8 cellular contexts compared by ENCODE assay signal in genomic region chr17:74768069-74768762, GRCh38. TPM values are rescaled to one million over a fixed set of nuclear protein-coding genes. Genes with fewer than 3 reads are reported as not detected.
A peak's percentile ranks its signal among the peaks of the same experiment; 100 is the strongest.
DNase-seq lines count a peak whose midpoint lies in the region; ATAC-seq, FAIRE-seq and TF ChIP-seq lines count a peak whose summit lies in the region.

No MANE protein-coding gene starts in this region.

- H3K9me1 ChIP-seq in endothelial cell of umbilical vein (replicated peaks; ENCODE audit: control insufficient read depth, extremely low read depth, insufficient read depth, low read length): no peaks in the 10 kb centered on the region

- H3K36me3 ChIP-seq in CD4-positive, CD25-positive, alpha-beta regulatory T cell (ENCODE audit: control insufficient read depth, insufficient read depth, low read length): peaks cover 86% of the 10 kb centered on the region
- peaks cover 3 to 29% of the 10 kb centered on the region in 2 experiments for H3K36me3 ChIP-seq in endothelial cell of umbilical vein (ENCODE audit: control insufficient read depth in 2 of 2, extremely low read depth in 1 of 2, insufficient read depth in 2 of 2, low read length in 2 of 2)
- H3K36me3 ChIP-seq in neuronal stem cell (replicated peaks in 1 of 2; ENCODE audit: control insufficient read depth in 2 of 2, insufficient read depth in 2 of 2, low read length in 2 of 2): peaks cover 26 to 74% of the 10 kb centered on the region in 2 donors
- peaks cover 7% of the 10 kb centered on the region for H3K36me3 ChIP-seq in mesendoderm (ENCODE audit: control insufficient read depth, insufficient read depth, low read length)

- no peak overlapping the region for H3K56ac ChIP-seq in mesendoderm (ENCODE audit: low read length)

- no peak overlapping the region for H3K14ac ChIP-seq in neuronal stem cell (ENCODE audit: low read length)

- H3K79me1 ChIP-seq in neuronal stem cell (ENCODE audit: low read depth, low read length): peaks cover 4% of the 10 kb centered on the region
- H3K79me1 ChIP-seq in mesendoderm (ENCODE audit: low read length): peaks cover 4% of the 10 kb centered on the region

- H3K9me3 ChIP-seq in CD4-positive, CD25-positive, alpha-beta regulatory T cell (ENCODE audit: control insufficient read depth in 2 of 2, low read length in 2 of 2): no peaks in the 10 kb centered on the region
- H3K9me3 ChIP-seq in endothelial cell of umbilical vein (replicated peaks; ENCODE audit: control insufficient read depth, insufficient read depth, low read length): no peaks in the 10 kb centered on the region
- no peaks in the 10 kb centered on the region for H3K9me3 ChIP-seq in neuronal stem cell (replicated peaks in 1 of 2; ENCODE audit: control insufficient read depth in 2 of 2, insufficient read depth in 1 of 2, low read depth in 1 of 2, low read length in 2 of 2)

- no peak overlapping the region for H3K4me3 ChIP-seq in CD4-positive, CD25-positive, alpha-beta regulatory T cell (ENCODE audit: low read depth, low read length)
- H3K4me3 ChIP-seq in endothelial cell of umbilical vein (replicated peaks in 1 of 3; ENCODE audit: insufficient read depth in 1 of 3, low read depth in 1 of 3, low read length in 3 of 3): no peak overlapping the region
- no peak overlapping the region for H3K4me3 ChIP-seq in neuronal stem cell (ENCODE audit: low read length in 2 of 2)
- no peak overlapping the region for H3K4me3 ChIP-seq in mesendoderm (ENCODE audit: low read length)

- H3K4me1 Mint-ChIP-seq in CD4-positive, CD25-positive, alpha-beta regulatory T cell: peaks cover 0 to 41% (median 17%) of the 10 kb centered on the region in 4 donors

- no CpG with 5 or more reads among the region's 17 CpGs for WGBS in neuronal stem cell (ENCODE audit: extremely low coverage in 2 of 2, insufficient read length in 2 of 2, insufficient replicate concordance in 1 of 2), 2 donors
- no CpG with 5 or more reads among the region's 17 CpGs for WGBS in mesendoderm (ENCODE audit: extremely low coverage, insufficient coverage, low lambda C conversion rate)

- no peaks in the 10 kb centered on the region for H3K27me3 ChIP-seq in CD4-positive, CD25-positive, alpha-beta regulatory T cell (ENCODE audit: control insufficient read depth, insufficient read depth, low read length)
- H3K27me3 ChIP-seq in endothelial cell of umbilical vein (ENCODE audit: control insufficient read depth in 2 of 2, insufficient read depth in 2 of 2, low read length in 2 of 2) (no peaks in the 10 kb centered on the region), neuronal stem cell (ENCODE audit: control insufficient read depth in 3 of 3, insufficient read depth in 3 of 3, low read depth in 1 of 3, low read length in 3 of 3) (no peaks in the 10 kb centered on the region), mesendoderm (ENCODE audit: insufficient read depth, low read length, poor library complexity) (no peaks in the 10 kb centered on the region)

- intact Hi-C loops in endothelial cell of umbilical vein (cut with micrococcal nuclease): no loop called here

- no peak overlapping the region for H3K18ac ChIP-seq in neuronal stem cell (ENCODE audit: low read length)
- H3K18ac ChIP-seq in mesendoderm (ENCODE audit: low read length): no peak overlapping the region

- BruUV-seq in endothelial cell of umbilical vein (replicated peaks; lab: Mats Ljungman, UMichigan): no TSS peak

- peaks cover 11% of the 10 kb centered on the region for H3K4me1 ChIP-seq in CD4-positive, CD25-positive, alpha-beta regulatory T cell (ENCODE audit: control insufficient read depth, insufficient read depth, low read length, poor library complexity, severe bottlenecking)
- no peaks in the 10 kb centered on the region for H3K4me1 ChIP-seq in endothelial cell of umbilical vein (ENCODE audit: control insufficient read depth, extremely low read depth, insufficient read depth, low read length)
- peaks cover 16% of the 10 kb centered on the region in 2 donors for H3K4me1 ChIP-seq in neuronal stem cell (ENCODE audit: control insufficient read depth in 2 of 2, insufficient read depth in 1 of 2, low read depth in 1 of 2, low read length in 2 of 2)
- H3K4me1 ChIP-seq in mesendoderm (ENCODE audit: control insufficient read depth, low read depth, low read length): no peaks in the 10 kb centered on the region

- no peak overlapping the region for H3K4ac ChIP-seq in neuronal stem cell (ENCODE audit: low read length)
- no peak overlapping the region for H3K4ac ChIP-seq in mesendoderm (ENCODE audit: low read depth, low read length)

- H3K79me2 ChIP-seq in endothelial cell of umbilical vein (ENCODE audit: control insufficient read depth, insufficient read depth, low read length) (no peaks in the 10 kb centered on the region), mesendoderm (ENCODE audit: control insufficient read depth, insufficient read depth, low read length) (no peaks in the 10 kb centered on the region)

- H3K4me2 ChIP-seq in endothelial cell of umbilical vein (ENCODE audit: insufficient read depth, low read length) (no peak overlapping the region), neuronal stem cell (ENCODE audit: insufficient read depth, low read length, poor library complexity, severe bottlenecking) (no peak overlapping the region), mesendoderm (ENCODE audit: low read length) (no peak overlapping the region)

- POLR2A ChIA-PET in endothelial cell of umbilical vein (lab: Charles Lee): no interaction called here

- H3K4me3 Mint-ChIP-seq in CD4-positive, CD25-positive, alpha-beta regulatory T cell: peak overlapping the region in 1 of 4 donors; percentile 49

- H3K27ac Mint-ChIP-seq in CD4-positive, CD25-positive, alpha-beta regulatory T cell: peak overlapping the region; percentile 49 to 95 (median 75)

- H2BK15ac ChIP-seq in neuronal stem cell (ENCODE audit: low read length) (no peak overlapping the region), mesendoderm (replicated peaks; ENCODE audit: low read depth) (no peak overlapping the region)

- H2BK120ac ChIP-seq in neuronal stem cell (ENCODE audit: low read depth, low read length) (no peak overlapping the region), mesendoderm (ENCODE audit: low read depth, low read length) (no peak overlapping the region)

- H4K91ac ChIP-seq in neuronal stem cell (ENCODE audit: low read depth, low read length, poor library complexity): no peak overlapping the region

- no peaks in the 10 kb centered on the region for H3K27me3 Mint-ChIP-seq in CD4-positive, CD25-positive, alpha-beta regulatory T cell

- H2AFZ ChIP-seq in endothelial cell of umbilical vein (ENCODE audit: low read depth, low read length): no peak overlapping the region
- no peak overlapping the region for H2AFZ ChIP-seq in neuronal stem cell (ENCODE audit: low read length)

- peaks cover 31% of the 10 kb centered on the region for H3K36me3 Mint-ChIP-seq in CD4-positive, CD25-positive, alpha-beta regulatory T cell

- ATAC-seq in CD4-positive, CD25-positive, alpha-beta regulatory T cell (ENCODE audit: low read depth in 2 of 2): no peak
- ATAC-seq in GM18498 (IDR thresholded peaks at IDR 0.05; ENCODE audit: unreplicated experiment) (no peak), GM21619 (IDR thresholded peaks at IDR 0.05; ENCODE audit: unreplicated experiment) (no peak)

- H3K23ac ChIP-seq in neuronal stem cell (ENCODE audit: low read depth, low read length, poor library complexity) (no peak overlapping the region), mesendoderm (ENCODE audit: low read length) (no peak overlapping the region)

- no peak for FAIRE-seq in endothelial cell of umbilical vein (lab: Jason Lieb, UNC)

- no peak for DNase-seq in CD4-positive, CD25-positive, alpha-beta regulatory T cell
- DNase-seq in RPMI7951 (ENCODE audit: low read depth) (peak; percentile 52), endothelial cell of umbilical vein (ENCODE audit: low read depth, low spot score) (no peak), neuronal stem cell (ENCODE audit: low spot score) (no peak), mesendoderm (no peak)
- DNase-seq in activated effector memory CD4-positive, alpha-beta T cell treated with anti-CD3 and anti-CD28 coated beads, Interleukin-2, amount 50 U/mL, for 16 hours: no peak

- no peak overlapping the region for H4K8ac ChIP-seq in neuronal stem cell (ENCODE audit: low read depth, low read length)
- H4K8ac ChIP-seq in mesendoderm (ENCODE audit: low read depth, low read length): no peak overlapping the region

- H3K9ac ChIP-seq in endothelial cell of umbilical vein (replicated peaks; ENCODE audit: extremely low read depth, insufficient read depth, low read length): no peak overlapping the region
- no peak overlapping the region for H3K9ac ChIP-seq in neuronal stem cell (ENCODE audit: low read depth, low read length, poor library complexity)
- no peak overlapping the region for H3K9ac ChIP-seq in mesendoderm (ENCODE audit: low read length)

- dilution Hi-C loops in endothelial cell of umbilical vein (cut with MboI; ENCODE audit: extremely low pct_ligation_motif_present, low sequenced_read_pairs): no loop called here

- H3K27ac ChIP-seq in CD4-positive, CD25-positive, alpha-beta regulatory T cell (ENCODE audit: insufficient read depth, low read length, poor library complexity, severe bottlenecking): no peak overlapping the region
- H3K27ac ChIP-seq in endothelial cell of umbilical vein (ENCODE audit: insufficient read depth, low read depth, low read length) (no peak overlapping the region), neuronal stem cell (replicated peaks; ENCODE audit: low read length) (no peak overlapping the region), mesendoderm (ENCODE audit: low read depth, low read length) (no peak overlapping the region)

- H2BK12ac ChIP-seq in neuronal stem cell (ENCODE audit: low read length): no peak overlapping the region

- H2AK5ac ChIP-seq in neuronal stem cell (ENCODE audit: low read depth, low read length) (peak overlapping the region; percentile 83), mesendoderm (ENCODE audit: low read length) (no peak overlapping the region)

- CTCF ChIA-PET in endothelial cell of umbilical vein (lab: Charles Lee): no interaction called here

- H2BK5ac ChIP-seq in neuronal stem cell (ENCODE audit: low read length) (no peak overlapping the region), mesendoderm (ENCODE audit: low read length) (no peak overlapping the region)

- TF ChIP-seq POLR2A in endothelial cell of umbilical vein (IDR thresholded peaks at IDR 0.05; ENCODE audit: low read depth, low read length): peak; percentile 24

- no peaks in the 10 kb centered on the region for H4K20me1 ChIP-seq in endothelial cell of umbilical vein (replicated peaks; ENCODE audit: control insufficient read depth, extremely low read depth, insufficient read depth, low read length)

- peaks cover 0 to 1% (median 0%) of the 10 kb centered on the region in 7 donors for H3K9me3 Mint-ChIP-seq in CD4-positive, CD25-positive, alpha-beta regulatory T cell

- H4K5ac ChIP-seq in mesendoderm (ENCODE audit: low read length): no peak overlapping the region

- TF ChIP-seq CTCF in endothelial cell of umbilical vein (IDR thresholded peaks at IDR 0.05; ENCODE audit: extremely low read depth in 1 of 2, insufficient read depth in 1 of 2, low read depth in 1 of 2, low read length in 2 of 2): no peak

RNA-seq across cellular contexts. Expression of gene NAT9, which starts 7.9 kb away (rescaled TPM):
- total RNA-seq in CD4-positive, CD25-positive, alpha-beta regulatory T cell: 35.4 TPM
- polyA plus RNA-seq in CD4-positive, CD25-positive, alpha-beta regulatory T cell: 10 to 100 TPM; 16.2 to 22.0 (median 17.7) TPM
- 11.4 and 12.1 TPM in 2 replicates for total RNA-seq in RPMI7951 (2014; rRNA removed; shearing (Covaris generic))
- total RNA-seq in endothelial cell of umbilical vein: 44.8 and 45.8 TPM in 2 replicates
- polyA plus RNA-seq in endothelial cell of umbilical vein: 37.2 and 39.3 TPM in 2 replicates
- polyA plus RNA-seq in endothelial cell of umbilical vein (2011; cell fraction: cytosol; rRNA removed): 32.6 and 39.8 TPM in 2 replicates
- 230 and 239 TPM in 2 replicates for polyA plus RNA-seq in endothelial cell of umbilical vein (2011; cell fraction: nucleus; rRNA removed)
- 45.3 and 53.6 TPM in 2 replicates for polyA plus RNA-seq in endothelial cell of umbilical vein (2012)
- polyA minus RNA-seq in endothelial cell of umbilical vein: 44.8 and 46.5 TPM in 2 replicates
- polyA minus RNA-seq in endothelial cell of umbilical vein (2011; cell fraction: cytosol; rRNA and poly(A)+ RNA removed): 3.6 TPM
- 32.7 and 34.2 TPM in 2 replicates for polyA minus RNA-seq in endothelial cell of umbilical vein (2011; cell fraction: nucleus; rRNA and poly(A)+ RNA removed)
- polyA plus RNA-seq in neuronal stem cell (2013, experiment 1 of 2): 38.7 TPM
- polyA plus RNA-seq in neuronal stem cell (2013, experiment 2 of 2): 39.5 TPM
- polyA plus RNA-seq in mesendoderm (2013, experiment 1 of 2): 13.4 TPM
- polyA plus RNA-seq in mesendoderm (2013, experiment 2 of 2): 13.7 TPM

RNA-seq across cellular contexts. Expression of gene NHERF1, which starts 19.8 kb away (rescaled TPM):
- 177 TPM for total RNA-seq in CD4-positive, CD25-positive, alpha-beta regulatory T cell
- polyA plus RNA-seq in CD4-positive, CD25-positive, alpha-beta regulatory T cell: 100 to 1,000 TPM; 373 to 453 (median 405) TPM
- 15.0 TPM in 2 replicates for total RNA-seq in RPMI7951 (2014; rRNA removed; shearing (Covaris generic))
- 26.8 and 26.9 TPM in 2 replicates for total RNA-seq in endothelial cell of umbilical vein
- 22.4 and 24.4 TPM in 2 replicates for polyA plus RNA-seq in endothelial cell of umbilical vein
- 24.1 and 26.0 TPM in 2 replicates for polyA plus RNA-seq in endothelial cell of umbilical vein (2011; cell fraction: cytosol; rRNA removed)
- 13.6 and 14.0 TPM in 2 replicates for polyA plus RNA-seq in endothelial cell of umbilical vein (2011; cell fraction: nucleus; rRNA removed)
- 19.5 and 22.8 TPM in 2 replicates for polyA plus RNA-seq in endothelial cell of umbilical vein (2012)
- 15.5 and 20.8 TPM in 2 replicates for polyA minus RNA-seq in endothelial cell of umbilical vein
- polyA minus RNA-seq in endothelial cell of umbilical vein (2011; cell fraction: cytosol; rRNA and poly(A)+ RNA removed): 47.4 TPM
- polyA minus RNA-seq in endothelial cell of umbilical vein (2011; cell fraction: nucleus; rRNA and poly(A)+ RNA removed): 3.8 and 4.8 TPM in 2 replicates
- polyA plus RNA-seq in neuronal stem cell (2013, experiment 1 of 2): 67.4 TPM
- polyA plus RNA-seq in neuronal stem cell (2013, experiment 2 of 2): 67.1 TPM
- polyA plus RNA-seq in mesendoderm (2013, experiment 1 of 2): 141 TPM
- polyA plus RNA-seq in mesendoderm (2013, experiment 2 of 2): 147 TPM

RNA-seq across cellular contexts. Expression of gene RAB37, which starts 31.2 kb away (rescaled TPM):
- total RNA-seq in CD4-positive, CD25-positive, alpha-beta regulatory T cell: 85.5 TPM
- polyA plus RNA-seq in CD4-positive, CD25-positive, alpha-beta regulatory T cell: 100 to 1,000 TPM in 2 of 4 donors, 10 to 100 TPM in 2; 75.6 to 159 (median 104) TPM
- total RNA-seq in RPMI7951 (2014; rRNA removed; shearing (Covaris generic)): not detected in 2 replicates
- total RNA-seq in endothelial cell of umbilical vein: 0.21 TPM in 1 of 2 replicates, not detected in the other
- 0.10 and 0.11 TPM in 2 replicates for polyA plus RNA-seq in endothelial cell of umbilical vein
- 0.11 and 0.14 TPM in 2 replicates for polyA plus RNA-seq in endothelial cell of umbilical vein (2011; cell fraction: cytosol; rRNA removed)
- 0.14 and 0.15 TPM in 2 replicates for polyA plus RNA-seq in endothelial cell of umbilical vein (2011; cell fraction: nucleus; rRNA removed)
- polyA plus RNA-seq in endothelial cell of umbilical vein (2012): 0.25 TPM in 1 of 2 replicates, not detected in the other
- 0.29 TPM in 1 of 2 replicates, not detected in the other for polyA minus RNA-seq in endothelial cell of umbilical vein
- polyA minus RNA-seq in endothelial cell of umbilical vein (2011; cell fraction: cytosol; rRNA and poly(A)+ RNA removed): not detected
- polyA minus RNA-seq in endothelial cell of umbilical vein (2011; cell fraction: nucleus; rRNA and poly(A)+ RNA removed): not detected in 2 replicates
- polyA plus RNA-seq in neuronal stem cell (2013, experiment 1 of 2): 1.6 TPM
- 1.4 TPM for polyA plus RNA-seq in neuronal stem cell (2013, experiment 2 of 2)
- polyA plus RNA-seq in mesendoderm (2013, experiment 1 of 2): 1.2 TPM
- polyA plus RNA-seq in mesendoderm (2013, experiment 2 of 2): 0.94 TPM

RNA-seq across cellular contexts. Expression of gene CD300LF, which starts 55.5 kb away (rescaled TPM):
- total RNA-seq in CD4-positive, CD25-positive, alpha-beta regulatory T cell: 0.52 TPM
- under 1 TPM in 2 of 4 donors, not detected in 2; 0.19 to 0.21 TPM for polyA plus RNA-seq in CD4-positive, CD25-positive, alpha-beta regulatory T cell
- total RNA-seq in RPMI7951 (2014; rRNA removed; shearing (Covaris generic)): not detected in 2 replicates
- total RNA-seq in endothelial cell of umbilical vein: not detected in 2 replicates
- polyA plus RNA-seq in endothelial cell of umbilical vein: not detected in 2 replicates
- polyA plus RNA-seq in endothelial cell of umbilical vein (2011; cell fraction: cytosol; rRNA removed): not detected in 2 replicates
- polyA plus RNA-seq in endothelial cell of umbilical vein (2011; cell fraction: nucleus; rRNA removed): not detected in 2 replicates
- polyA plus RNA-seq in endothelial cell of umbilical vein (2012): not detected in 2 replicates
- not detected in 2 replicates for polyA minus RNA-seq in endothelial cell of umbilical vein
- polyA minus RNA-seq in endothelial cell of umbilical vein (2011; cell fraction: cytosol; rRNA and poly(A)+ RNA removed): not detected
- polyA minus RNA-seq in endothelial cell of umbilical vein (2011; cell fraction: nucleus; rRNA and poly(A)+ RNA removed): not detected in 2 replicates
- not detected for polyA plus RNA-seq in neuronal stem cell (2013, experiment 1 of 2)
- polyA plus RNA-seq in neuronal stem cell (2013, experiment 2 of 2): not detected
- not detected for polyA plus RNA-seq in mesendoderm (2013, experiment 1 of 2)
- not detected for polyA plus RNA-seq in mesendoderm (2013, experiment 2 of 2)

Comparison
In these comparisons a context has a peak if more than half of its experiments do, and no peak if none do; other contexts are left out.
1. RNA of gene RAB37, which starts 31.2 kb away (total RNA-seq): 85.5 TPM in CD4-positive, CD25-positive, alpha-beta regulatory T cell (single experiment); 0.21 TPM in endothelial cell of umbilical vein and not detected in RPMI7951; every median in the first group is over 10 times any median in the second.